In the genomic region with DNA sequence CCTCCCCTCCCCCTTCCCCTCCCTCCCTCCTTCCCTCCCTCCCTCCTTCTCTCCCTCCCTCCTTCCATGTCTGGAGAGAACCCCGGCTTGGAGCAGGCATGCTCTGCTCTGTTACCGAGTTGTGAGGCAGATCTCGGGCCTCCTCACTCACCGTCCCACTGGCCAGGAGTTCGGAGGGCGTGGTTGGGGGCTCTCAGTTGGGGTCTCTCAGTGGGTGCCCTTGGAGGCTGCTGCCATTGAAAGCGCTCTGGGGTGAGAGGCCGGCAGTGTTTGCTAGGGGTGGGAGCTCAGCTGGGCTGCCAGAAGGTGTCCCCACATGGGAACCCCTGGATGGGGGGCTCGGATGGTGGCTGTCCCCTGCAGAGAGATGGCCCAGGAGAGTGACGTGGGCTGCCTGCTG, we compare ENCODE assay signal across 4 cellular contexts.
DNase-seq lines count a peak whose midpoint lies in the region; ATAC-seq and TF ChIP-seq lines count a peak whose summit lies in the region.
"Not testable (repeated sequence)": the region's sequence is repeated elsewhere in the genome, so short reads cannot be mapped to it uniquely, and the experiment has no call there.

No MANE protein-coding gene starts in this region.

- not testable (repeated sequence) for H3K4me3 ChIP-seq in mucosa of descending colon, spleen

- not testable (repeated sequence) for TF ChIP-seq CTCF in mucosa of descending colon (IDR thresholded peaks at IDR 0.05); spleen (IDR thresholded peaks at IDR 0.05 in 8 of 11, conservative IDR thresholded peaks at IDR 0.05 in 3 of 11)

- H3K27ac ChIP-seq in spleen, result not testable (repeated sequence)

- H3K27me3 ChIP-seq in spleen (replicated peaks in 1 of 7), result peaks cover 0 to 29% (median 0%) of the 10 kb centered on the region in 7 donors

- ATAC-seq in Right ventricle myocardium superior (ENCODE audit: poor library complexity); mucosa of descending colon: not testable (repeated sequence)

- not testable (repeated sequence) for H3K36me3 ChIP-seq in mucosa of descending colon (ENCODE audit: low read depth); spleen

- WGBS in spleen, 5 donors, result 88 to 98% (median 89%) methylated on average over 5 to 10 of the region's 10 CpGs

- not testable (repeated sequence) for H3K9me3 ChIP-seq in mucosa of descending colon, spleen

- DNase-seq in activated CD8-positive, alpha-beta memory T cell treated with anti-CD3 and anti-CD28 coated beads, Interleukin-2, amount 50 U/mL, for 4 hours, result peak; percentile 2
- peak; percentile 3 for DNase-seq in Right ventricle myocardium superior
- DNase-seq in mucosa of descending colon, result peak in 2 of 3 donors; percentile 13 to 33
- peak; percentile 48 for DNase-seq in spleen

- not testable (repeated sequence) for H3K4me1 ChIP-seq in mucosa of descending colon (ENCODE audit: low read depth); spleen

- TF ChIP-seq POLR2A in spleen (IDR thresholded peaks at IDR 0.05), result not testable (repeated sequence)

- intact Hi-C loops in Right ventricle myocardium superior (cut with DNase I); mucosa of descending colon (cut with DNase I, micrococcal nuclease); spleen (cut with DNase I; ENCODE audit: low total_unique reads): not testable (repeated sequence)
